Comparison of ENCODE assay signal across 10 cellular contexts in the genomic region with DNA sequence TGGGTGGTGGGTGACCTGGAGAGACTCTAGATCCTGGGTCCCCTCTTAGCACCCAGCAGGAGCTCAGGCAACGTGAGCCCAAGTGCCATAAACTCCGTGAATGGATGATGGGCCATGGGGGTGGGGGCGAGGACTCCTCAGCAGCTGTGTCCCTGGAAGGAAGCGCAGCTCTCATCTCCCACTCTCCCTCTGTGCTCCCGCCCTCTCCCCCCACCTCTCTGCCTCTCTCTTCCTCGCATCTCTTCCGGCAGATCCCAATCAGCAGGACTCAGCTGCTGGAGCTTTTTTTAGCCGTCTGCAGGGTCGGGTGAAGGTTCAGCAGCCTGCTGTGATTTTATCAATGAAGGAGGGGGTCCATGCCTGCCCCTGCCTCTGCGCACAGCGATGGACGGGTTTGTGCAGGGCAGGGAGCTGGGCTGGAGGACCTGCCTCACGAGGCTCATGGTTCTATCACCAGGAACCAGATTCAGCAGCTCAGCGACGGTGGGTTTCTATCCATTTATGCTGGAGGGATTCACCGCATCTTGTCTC. TPM values are rescaled to one million over a fixed set of nuclear protein-coding genes. Genes with fewer than 3 reads are reported as not detected.
DNase-seq lines count a peak whose midpoint lies in the region; ATAC-seq and TF ChIP-seq lines count a peak whose summit lies in the region.
"Had no signal": no experiment of that assay in that cellular context is flagged by ENCODE, and none has a peak within 500 bp of the region (broad histone marks: within the 10 kb centered on the region; RNA-seq: fewer than 3 reads in every experiment).

No MANE protein-coding gene starts in this region.

- WGBS in mammary epithelial cell (ENCODE audit: low coverage, missing lambda C conversion rate): 81% methylated on average over 9 of the region's 16 CpGs
- no CpG with 5 or more reads among the region's 16 CpGs for WGBS in mesendoderm (ENCODE audit: extremely low coverage, insufficient coverage, low lambda C conversion rate)
- WGBS in urinary bladder: 34% methylated on average over 16 of the region's 16 CpGs

- H3K4me1 ChIP-seq in breast epithelium (peaks cover 21 to 40% of the 10 kb centered on the region in 2 donors), mammary epithelial cell (ENCODE audit: insufficient read depth, low read length) (peaks cover 24% of the 10 kb centered on the region), mesendoderm (ENCODE audit: control insufficient read depth, low read depth, low read length) (peaks cover 6% of the 10 kb centered on the region), urinary bladder (ENCODE audit: insufficient read depth) (peaks cover 3% of the 10 kb centered on the region)

- H3K4ac ChIP-seq in mesendoderm (ENCODE audit: low read depth, low read length): no peak overlapping the region

- H2BK120ac ChIP-seq in mesendoderm (ENCODE audit: low read depth, low read length): no peak overlapping the region

- H3K27me3 Mint-ChIP-seq in activated naive CD8-positive, alpha-beta T cell treated with anti-CD3 and anti-CD28 coated beads, Interleukin-2, amount 50 U/mL, for 24 hours: no peaks in the 10 kb centered on the region

- DNase-seq in breast epithelium (ENCODE audit: low spot score in 2 of 2) (no peak), mammary epithelial cell (no peak), mesendoderm (no peak), HK-2 (ENCODE audit: unreplicated experiment) (no peak)
- no peak for DNase-seq in activated naive CD8-positive, alpha-beta T cell treated with anti-CD3 and anti-CD28 coated beads, Interleukin-2, amount 50 U/mL, for 24 hours
- no peak for DNase-seq in effector CD8-positive, alpha-beta T cell (lab: John Stamatoyannopoulos, UW)
- DNase-seq: kidney glomerular epithelial cell, substantia nigra had no signal

- H3K23ac ChIP-seq in mesendoderm (ENCODE audit: low read length): no peak overlapping the region

- H3K27me3 ChIP-seq in breast epithelium: no peaks in the 10 kb centered on the region
- no peaks in the 10 kb centered on the region for H3K27me3 ChIP-seq in mammary epithelial cell (ENCODE audit: insufficient read depth, low read length)
- no peaks in the 10 kb centered on the region for H3K27me3 ChIP-seq in mesendoderm (ENCODE audit: insufficient read depth, low read length, poor library complexity)

- ATAC-seq in activated naive CD8-positive, alpha-beta T cell treated with anti-CD3 and anti-CD28 coated beads, Interleukin-2, amount 50 U/mL, for 24 hours: no peak
- ATAC-seq in GM21576 (IDR thresholded peaks at IDR 0.05; ENCODE audit: unreplicated experiment): no peak

- H3K9ac ChIP-seq in mammary epithelial cell (ENCODE audit: insufficient read depth, low read length): no peak overlapping the region
- no peak overlapping the region for H3K9ac ChIP-seq in mesendoderm (ENCODE audit: low read length)

- H3K79me1 ChIP-seq in mesendoderm (ENCODE audit: low read length): no peaks in the 10 kb centered on the region

- H4K20me1 ChIP-seq in mammary epithelial cell (ENCODE audit: insufficient read depth, low read length): no peaks in the 10 kb centered on the region

- no peaks in the 10 kb centered on the region for H3K9me3 ChIP-seq in breast epithelium
- H3K9me3 ChIP-seq in mammary epithelial cell (replicated peaks; ENCODE audit: insufficient read depth, low read length): no peaks in the 10 kb centered on the region

- peaks cover 97% of the 10 kb centered on the region for H3K36me3 Mint-ChIP-seq in activated naive CD8-positive, alpha-beta T cell treated with anti-CD3 and anti-CD28 coated beads, Interleukin-2, amount 50 U/mL, for 24 hours (ENCODE audit: low read depth)

- H2AK5ac ChIP-seq in mesendoderm (ENCODE audit: low read length): no peak overlapping the region

- no peak overlapping the region for H4K8ac ChIP-seq in mesendoderm (ENCODE audit: low read depth, low read length)

- BruUV-seq in mammary epithelial cell (replicated peaks; lab: Mats Ljungman, UMichigan): no TSS peak

- TF ChIP-seq POLR2A in breast epithelium (IDR thresholded peaks at IDR 0.05): no peak

- peak overlapping the region in 2 of 3 donors; percentile 23 to 61 for H3K4me3 ChIP-seq in breast epithelium
- H3K4me3 ChIP-seq in mammary epithelial cell (replicated peaks in 1 of 3; ENCODE audit: insufficient read depth in 1 of 3, low read depth in 2 of 3, low read length in 3 of 3): no peak overlapping the region
- H3K4me3 ChIP-seq in mesendoderm (ENCODE audit: low read length): no peak overlapping the region
- H3K4me3 ChIP-seq in urinary bladder (ENCODE audit: low read depth, low read length): no peak overlapping the region

- peak overlapping the region; percentile 72 for H3K27ac Mint-ChIP-seq in activated naive CD8-positive, alpha-beta T cell treated with anti-CD3 and anti-CD28 coated beads, Interleukin-2, amount 50 U/mL, for 24 hours

- in situ Hi-C loops in mammary epithelial cell (cut with MboI; ENCODE audit: low sequenced_read_pairs in 2 of 2): no loop called here

- H3K4me1 Mint-ChIP-seq in activated naive CD8-positive, alpha-beta T cell treated with anti-CD3 and anti-CD28 coated beads, Interleukin-2, amount 50 U/mL, for 24 hours: peaks cover 98% of the 10 kb centered on the region

- no peaks in the 10 kb centered on the region for H3K79me2 ChIP-seq in mammary epithelial cell (ENCODE audit: insufficient read depth, low read length)
- H3K79me2 ChIP-seq in mesendoderm (ENCODE audit: control insufficient read depth, insufficient read depth, low read length): no peaks in the 10 kb centered on the region

- peak overlapping the region; percentile 38 for H3K4me3 Mint-ChIP-seq in activated naive CD8-positive, alpha-beta T cell treated with anti-CD3 and anti-CD28 coated beads, Interleukin-2, amount 50 U/mL, for 24 hours

- H4K5ac ChIP-seq in mesendoderm (ENCODE audit: low read length): no peak overlapping the region

- H3K56ac ChIP-seq in mesendoderm (ENCODE audit: low read length): peak overlapping the region; percentile 43

- H2BK5ac ChIP-seq in mesendoderm (ENCODE audit: low read length): no peak overlapping the region

- intact Hi-C loops in breast epithelium (cut with DNase I; ENCODE audit: low total_unique reads) (no loop called here), mammary epithelial cell (cut with micrococcal nuclease) (no loop called here)

- CTCF ChIA-PET in mammary epithelial cell (lab: Charles Lee; ENCODE audit: low non-redundant PET): no interaction called here

- no peak overlapping the region for H3K4me2 ChIP-seq in mammary epithelial cell (ENCODE audit: insufficient read depth, low read depth, low read length)
- no peak overlapping the region for H3K4me2 ChIP-seq in mesendoderm (ENCODE audit: low read length)

- dilution Hi-C loops in mammary epithelial cell (cut with HindIII; ENCODE audit: low sequenced_read_pairs): no loop called here

- no peak overlapping the region for H2AFZ ChIP-seq in mammary epithelial cell (ENCODE audit: low read depth, low read length)

- H3K9me3 Mint-ChIP-seq in activated naive CD8-positive, alpha-beta T cell treated with anti-CD3 and anti-CD28 coated beads, Interleukin-2, amount 50 U/mL, for 24 hours: no peaks in the 10 kb centered on the region

- no peak overlapping the region for H2BK15ac ChIP-seq in mesendoderm (replicated peaks; ENCODE audit: low read depth)

- no peak for TF ChIP-seq CTCF in breast epithelium (IDR thresholded peaks at IDR 0.05)
- no peak for TF ChIP-seq CTCF in mammary epithelial cell (conservative IDR thresholded peaks at IDR 0.05 in 1 of 2, IDR thresholded peaks at IDR 0.05 in 1 of 2; ENCODE audit: extremely low read depth in 1 of 2, insufficient read depth in 1 of 2, low read depth in 1 of 2, low read length in 2 of 2)

- H3K27ac ChIP-seq in breast epithelium (peak overlapping the region; percentile 97), mammary epithelial cell (ENCODE audit: insufficient read depth, low read depth, low read length) (no peak overlapping the region), mesendoderm (ENCODE audit: low read depth, low read length) (no peak overlapping the region), urinary bladder (ENCODE audit: low read depth) (peak overlapping the region; percentile 4)

- no peaks in the 10 kb centered on the region for H3K36me3 ChIP-seq in breast epithelium
- H3K36me3 ChIP-seq in mammary epithelial cell (ENCODE audit: insufficient read depth, low read length): no peaks in the 10 kb centered on the region
- H3K36me3 ChIP-seq in mesendoderm (ENCODE audit: control insufficient read depth, insufficient read depth, low read length): no peaks in the 10 kb centered on the region
- no peaks in the 10 kb centered on the region for H3K36me3 ChIP-seq in urinary bladder (ENCODE audit: insufficient read depth)

- H3K18ac ChIP-seq in mesendoderm (ENCODE audit: low read length): no peak overlapping the region

RNA-seq across cellular contexts. Expression of gene CCR7, which starts 8.3 kb away (rescaled TPM):
- total RNA-seq in breast epithelium (1 to 10 TPM in 1 of 3 donors, under 1 TPM in 2; 0.16 to 1.0 (median 0.33) TPM), mammary epithelial cell (under 1 TPM in 1 of 2 donors, not detected in 1; 0.17 TPM), urinary bladder (0.58 TPM)
- polyA plus RNA-seq in mammary epithelial cell (0.20 TPM), urinary bladder (0.39 TPM)
- polyA minus RNA-seq in mammary epithelial cell: not detected
- 3.8 TPM for polyA plus RNA-seq in mesendoderm (2013, experiment 1 of 2)
- polyA plus RNA-seq in mesendoderm (2013, experiment 2 of 2): 3.8 TPM

RNA-seq across cellular contexts. Expression of gene TNS4, which starts 55.5 kb away (rescaled TPM):
- total RNA-seq in breast epithelium (10 to 100 TPM in 2 of 3 donors, not detected in 1; 30.5 to 52.2 TPM), mammary epithelial cell (100 to 1,000 TPM; 170 to 608 TPM), urinary bladder (5.4 TPM)
- polyA plus RNA-seq in mammary epithelial cell (120 TPM), urinary bladder (5.0 TPM)
- 1,186 TPM for polyA minus RNA-seq in mammary epithelial cell
- 5.7 TPM for polyA plus RNA-seq in mesendoderm (2013, experiment 1 of 2)
- polyA plus RNA-seq in mesendoderm (2013, experiment 2 of 2): 4.9 TPM

Comparison
In these comparisons a context has a peak if more than half of its experiments do, and no peak if none do; other contexts are left out.
1. H3K27ac ChIP-seq: peak in breast epithelium (2 of 2) and urinary bladder (single experiment); none in mammary epithelial cell (single experiment) and mesendoderm (single experiment).
2. H3K4me3 ChIP-seq: peak in breast epithelium (2 of 3); none in mammary epithelial cell (0 of 3), mesendoderm (single experiment) and urinary bladder (single experiment).